27 cellular contexts compared by ENCODE assay signal in the genomic region with DNA sequence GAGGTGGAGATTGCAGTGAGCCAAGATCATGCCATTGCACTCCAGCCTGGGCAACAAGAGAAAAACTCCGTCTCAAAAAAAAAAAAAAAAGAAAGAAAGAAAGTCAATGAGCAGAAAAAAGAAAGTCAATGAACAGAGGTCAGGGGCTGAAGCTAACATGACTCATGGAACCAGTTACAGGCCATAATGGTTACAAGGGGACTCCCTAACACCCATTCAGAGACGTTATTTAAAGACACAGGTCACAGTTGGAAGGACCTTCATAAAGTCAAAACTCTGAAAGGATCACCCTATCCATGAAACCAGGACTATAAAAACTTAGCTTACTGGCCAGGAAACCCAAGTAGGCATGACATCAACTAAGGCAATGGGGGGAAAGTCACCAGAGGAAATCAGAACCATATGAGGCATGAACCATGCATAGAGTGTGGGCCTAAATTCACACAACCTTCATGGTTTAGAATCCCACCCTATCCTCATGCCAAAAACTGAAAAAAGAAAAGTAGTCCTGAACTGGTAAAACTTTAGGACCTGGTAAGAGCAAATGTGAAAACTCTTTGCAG. TPM values are rescaled to one million over a fixed set of nuclear protein-coding genes. Genes with fewer than 3 reads are reported as not detected.
A peak's percentile ranks its signal among the peaks of the same experiment; 100 is the strongest.
DNase-seq lines count a peak whose midpoint lies in the region; ATAC-seq and TF ChIP-seq lines count a peak whose summit lies in the region.
"Had no signal": no experiment of that assay in that cellular context is flagged by ENCODE, and none has a peak within 500 bp of the region (broad histone marks: within the 10 kb centered on the region; RNA-seq: fewer than 3 reads in every experiment).

No MANE protein-coding gene starts in this region.

- H3K9me3 Mint-ChIP-seq in nephron progenitor cell, result peaks cover 11% of the 10 kb centered on the region
- H3K9me3 Mint-ChIP-seq in activated T-cell treated with anti-CD3 and anti-CD28 coated beads, Interleukin-2, amount 50 U/mL, for 4 hours, result no peaks in the 10 kb centered on the region
- H3K9me3 Mint-ChIP-seq: activated CD4-positive, alpha-beta memory T cell treated with anti-CD3 and anti-CD28 coated beads for 36 hours; immature natural killer cell; naive B cell; stimulated activated effector memory CD8-positive, alpha-beta T cell treated with anti-CD3 and anti-CD28 coated beads, Interleukin-12 subunit alpha, Interleukin-12 subunit beta, amount 100 ng/mL, for 72 hours had no signal

- H3K27me3 Mint-ChIP-seq in nephron progenitor cell (ENCODE audit: low read depth, poor library complexity), result no peaks in the 10 kb centered on the region
- H3K27me3 Mint-ChIP-seq in activated T-cell treated with anti-CD3 and anti-CD28 coated beads, Interleukin-2, amount 50 U/mL, for 4 hours (ENCODE audit: low read depth), result no peaks in the 10 kb centered on the region
- H3K27me3 Mint-ChIP-seq: activated CD4-positive, alpha-beta memory T cell treated with anti-CD3 and anti-CD28 coated beads for 36 hours; naive B cell had no signal

- TF ChIP-seq CTCF in astrocyte of the spinal cord (IDR thresholded peaks at IDR 0.05; ENCODE audit: low read depth, low read length), result no peak
- no peak for TF ChIP-seq CTCF in nephron progenitor cell (IDR thresholded peaks at IDR 0.05)

- in situ Hi-C loops in astrocyte of the spinal cord (cut with HindIII; ENCODE audit: low sequenced_read_pairs), result no loop called here

- H3K27ac Mint-ChIP-seq in nephron progenitor cell, result peak overlapping the region; percentile 46
- H3K27ac Mint-ChIP-seq: activated CD4-positive, alpha-beta memory T cell treated with anti-CD3 and anti-CD28 coated beads for 36 hours; immature natural killer cell; stimulated activated effector memory CD8-positive, alpha-beta T cell treated with anti-CD3 and anti-CD28 coated beads, Interleukin-12 subunit alpha, Interleukin-12 subunit beta, amount 100 ng/mL, for 72 hours had no signal

- H3K4me3 ChIP-seq in astrocyte of the spinal cord (ENCODE audit: low read depth, low read length), result no peak overlapping the region
- H3K4me3 ChIP-seq: K562, left ventricle myocardium inferior, spleen, thoracic aorta had no signal

- H3K36me3 Mint-ChIP-seq in nephron progenitor cell (ENCODE audit: low read depth), result peaks cover 53% of the 10 kb centered on the region
- peaks cover 48% of the 10 kb centered on the region for H3K36me3 Mint-ChIP-seq in activated T-cell treated with anti-CD3 and anti-CD28 coated beads, Interleukin-2, amount 50 U/mL, for 4 hours (ENCODE audit: insufficient read depth)

- DNase-seq in EH (ENCODE audit: low read depth) (peak; percentile 24), HCEC 1CT (peak; percentile 5), astrocyte of the spinal cord (ENCODE audit: low read depth, low spot score) (peak; percentile 29), nephron progenitor cell (no peak), ureter (ENCODE audit: low spot score) (no peak), NCI-H2029 treated with DMSO at 0.1 percent for 48 hours (lab: John Stamatoyannopoulos, UW) (no peak)
- no peak for DNase-seq in activated T-cell treated with anti-CD3 and anti-CD28 coated beads, Interleukin-2, amount 50 U/mL, for 48 hours
- no peak for DNase-seq in activated T-cell treated with anti-CD3 and anti-CD28 coated beads, Interleukin-2, amount 50 U/mL, for 4 hours
- DNase-seq: activated CD4-positive, alpha-beta memory T cell treated with anti-CD3 and anti-CD28 coated beads for 36 hours; activated CD8-positive, alpha-beta memory T cell treated with anti-CD3 and anti-CD28 coated beads, Interleukin-2, amount 50 U/mL, for 48 hours; activated effector memory CD4-positive, alpha-beta T cell treated with anti-CD3 and anti-CD28 coated beads, Interleukin-2, amount 50 U/mL, for 16 hours; brain microvascular endothelial cell; hippocampal formation; immature natural killer cell; left ventricle myocardium inferior; naive B cell; NCI-H1436 treated with DMSO at 0.1 percent for 48 hours; NCI-H524; occipital lobe; spleen; stimulated activated CD4-positive, alpha-beta T cell treated with anti-CD3 and anti-CD28 coated beads, Interleukin-2, amount 100 ng/mL, for 48 hours; T-helper 1 cell had no signal

- ATAC-seq in activated T-cell treated with anti-CD3 and anti-CD28 coated beads, Interleukin-2, amount 50 U/mL, for 4 hours, result no peak
- ATAC-seq: activated CD4-positive, CD25-positive, alpha-beta regulatory T cell treated with anti-CD3 and anti-CD28 coated beads, Interleukin-2, amount 50 U/mL, for 24 hours; HCT116; K562; stimulated activated effector memory CD8-positive, alpha-beta T cell treated with anti-CD3 and anti-CD28 coated beads, Interleukin-12 subunit alpha, Interleukin-12 subunit beta, amount 100 ng/mL, for 72 hours had no signal

- peaks cover 26% of the 10 kb centered on the region for H3K4me1 Mint-ChIP-seq in nephron progenitor cell
- peaks cover 36% of the 10 kb centered on the region for H3K4me1 Mint-ChIP-seq in activated T-cell treated with anti-CD3 and anti-CD28 coated beads, Interleukin-2, amount 50 U/mL, for 4 hours (ENCODE audit: low read depth)

- no peak overlapping the region for H3K4me3 Mint-ChIP-seq in nephron progenitor cell
- no peak overlapping the region for H3K4me3 Mint-ChIP-seq in activated T-cell treated with anti-CD3 and anti-CD28 coated beads, Interleukin-2, amount 50 U/mL, for 4 hours
- H3K4me3 Mint-ChIP-seq: activated CD4-positive, alpha-beta memory T cell treated with anti-CD3 and anti-CD28 coated beads for 36 hours; immature natural killer cell; stimulated activated effector memory CD8-positive, alpha-beta T cell treated with anti-CD3 and anti-CD28 coated beads, Interleukin-12 subunit alpha, Interleukin-12 subunit beta, amount 100 ng/mL, for 72 hours had no signal

RNA-seq across cellular contexts. Expression of gene FBXL4, which starts 18.2 kb away (rescaled TPM):
- total RNA-seq in ureter, result 22.0 TPM
- total RNA-seq in activated T-cell treated with anti-CD3 and anti-CD28 coated beads, Interleukin-2, amount 50 U/mL, for 4 hours, result 1 to 10 TPM; 6.9 to 7.7 (median 7.7) TPM

Comparison
In these comparisons a context has a peak if more than half of its experiments do, and no peak if none do; other contexts are left out.
1. DNase-seq: peak in EH (single experiment), HCEC 1CT (single experiment) and astrocyte of the spinal cord (single experiment); none in nephron progenitor cell (single experiment), ureter (single experiment), NCI-H2029 treated with DMSO at 0.1 percent for 48 hours (single experiment), activated T-cell treated with anti-CD3 and anti-CD28 coated beads, Interleukin-2, amount 50 U/mL, for 48 hours (0 of 2) and activated T-cell treated with anti-CD3 and anti-CD28 coated beads, Interleukin-2, amount 50 U/mL, for 4 hours (single experiment).